ENCODE assay signal across 12 cellular contexts in the genomic region with DNA sequence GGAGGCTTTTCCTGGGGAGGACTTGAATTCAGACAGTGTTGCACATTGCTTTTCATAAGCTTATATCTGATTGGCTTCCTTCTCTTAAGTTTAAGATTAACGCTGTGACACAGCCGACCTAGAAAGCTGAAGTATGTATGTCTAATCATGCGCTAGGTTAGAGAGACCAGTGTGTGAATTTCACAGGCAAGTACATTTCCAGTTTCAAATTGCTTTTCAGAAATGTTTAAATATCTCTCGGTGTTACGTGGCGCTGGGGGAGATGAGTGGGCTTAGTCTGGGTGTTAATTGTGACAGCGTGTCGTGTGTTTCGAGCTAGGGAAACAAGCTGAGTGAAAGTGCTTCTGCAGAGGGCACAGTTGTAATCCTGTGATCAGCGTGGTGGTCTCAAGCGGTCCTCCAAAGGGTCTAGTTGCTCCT.
DNase-seq lines count a peak whose midpoint lies in the region; ATAC-seq and TF ChIP-seq lines count a peak whose summit lies in the region.
"Had no signal": no experiment of that assay in that cellular context is flagged by ENCODE, and none has a peak within 500 bp of the region (broad histone marks: within the 10 kb centered on the region; RNA-seq: fewer than 3 reads in every experiment).

No MANE protein-coding gene starts in this region.

- TF ChIP-seq CTCF in glutamatergic neuron (IDR thresholded peaks at IDR 0.05; ENCODE audit: partially characterized antibody, unreplicated experiment) (no peak), sigmoid colon (IDR thresholded peaks at IDR 0.05) (no peak)

- 69 to 78% methylated on average over 11 of the region's 11 CpGs for WGBS in sigmoid colon, 2 donors

- H3K27ac Mint-ChIP-seq in T-helper 17 cell (peak overlapping the region; percentile 3), glutamatergic neuron (ENCODE audit: unreplicated experiment) (peak overlapping the region; percentile 79)
- no peak overlapping the region for H3K27ac Mint-ChIP-seq in activated CD4-positive, alpha-beta T cell treated with anti-CD3 and anti-CD28 coated beads, Interleukin-2, amount 10 ng/mL, durations not matched to agents 7 days and 5 days
- no peak overlapping the region for H3K27ac Mint-ChIP-seq in CD8-positive, alpha-beta memory T cell
- H3K27ac Mint-ChIP-seq: activated naive CD4-positive, alpha-beta T cell treated with anti-CD3 and anti-CD28 coated beads, Interleukin-2, amount 10 ng/mL, durations not matched to agents 7 days and 5 days; memory B cell had no signal

- no peak for TF ChIP-seq POLR2A in sigmoid colon (IDR thresholded peaks at IDR 0.05)

- H3K36me3 ChIP-seq in sigmoid colon, result no peaks in the 10 kb centered on the region
- no peaks in the 10 kb centered on the region for H3K36me3 ChIP-seq in CD8-positive, alpha-beta memory T cell (ENCODE audit: insufficient read depth, low read length)

- H3K27ac ChIP-seq in sigmoid colon, result peak overlapping the region; percentile 79 to 86 (median 82)
- H3K27ac ChIP-seq in CD8-positive, alpha-beta memory T cell (ENCODE audit: low read depth, low read length), result no peak overlapping the region

- H3K27me3 Mint-ChIP-seq in T-helper 17 cell (peaks cover 50% of the 10 kb centered on the region), glutamatergic neuron (ENCODE audit: unreplicated experiment) (peaks cover 3% of the 10 kb centered on the region)
- H3K27me3 Mint-ChIP-seq in activated CD4-positive, alpha-beta T cell treated with anti-CD3 and anti-CD28 coated beads, Interleukin-2, amount 10 ng/mL, durations not matched to agents 7 days and 5 days, result peaks cover 31% of the 10 kb centered on the region
- peaks cover 20 to 49% of the 10 kb centered on the region in 2 donors for H3K27me3 Mint-ChIP-seq in CD8-positive, alpha-beta memory T cell

- peaks cover 0 to 43% (median 36%) of the 10 kb centered on the region in 4 donors for H3K4me1 ChIP-seq in sigmoid colon
- no peaks in the 10 kb centered on the region for H3K4me1 ChIP-seq in CD8-positive, alpha-beta memory T cell (ENCODE audit: insufficient read depth, low read length)

- POLR2A ChIA-PET in activated CD4-positive, alpha-beta T cell treated with anti-CD3 and anti-CD28 coated beads, Interleukin-2, amount 10 ng/mL, durations not matched to agents 7 days and 5 days (lab: Charles Lee), result no interaction called here
- POLR2A ChIA-PET in CD8-positive, alpha-beta memory T cell (lab: Charles Lee), result no interaction called here

- H3K36me3 Mint-ChIP-seq in T-helper 17 cell (ENCODE audit: low read depth), result peaks cover 3% of the 10 kb centered on the region
- H3K36me3 Mint-ChIP-seq in glutamatergic neuron (ENCODE audit: unreplicated experiment), result no peaks in the 10 kb centered on the region
- H3K36me3 Mint-ChIP-seq in activated CD4-positive, alpha-beta T cell treated with anti-CD3 and anti-CD28 coated beads, Interleukin-2, amount 10 ng/mL, durations not matched to agents 7 days and 5 days (ENCODE audit: low read depth), result no peaks in the 10 kb centered on the region
- H3K36me3 Mint-ChIP-seq in CD8-positive, alpha-beta memory T cell, result no peaks in the 10 kb centered on the region
- H3K36me3 Mint-ChIP-seq: activated naive CD4-positive, alpha-beta T cell treated with anti-CD3 and anti-CD28 coated beads, Interleukin-2, amount 10 ng/mL, durations not matched to agents 7 days and 5 days; memory B cell had no signal

- CTCF ChIA-PET in activated CD4-positive, alpha-beta T cell treated with anti-CD3 and anti-CD28 coated beads, Interleukin-2, amount 10 ng/mL, durations not matched to agents 7 days and 5 days (lab: Charles Lee), result interaction anchor here (1.6 kb wide), 1 partner anchor 18 kb away, joined by 5 read pairs; no protein-coding TSS in a partner anchor
- CTCF ChIA-PET in CD8-positive, alpha-beta memory T cell (lab: Charles Lee), result no interaction called here

- no peak for TF ChIP-seq EP300 in sigmoid colon (IDR thresholded peaks at IDR 0.05)

- no peaks in the 10 kb centered on the region for H3K27me3 ChIP-seq in sigmoid colon
- H3K27me3 ChIP-seq in CD8-positive, alpha-beta memory T cell (ENCODE audit: insufficient read depth, low read length, poor library complexity, severe bottlenecking), result peaks cover 14% of the 10 kb centered on the region

- no peak overlapping the region for H3K4me3 Mint-ChIP-seq in T-helper 17 cell
- H3K4me3 Mint-ChIP-seq in glutamatergic neuron (ENCODE audit: unreplicated experiment), result peak overlapping the region; percentile 58
- no peak overlapping the region for H3K4me3 Mint-ChIP-seq in activated CD4-positive, alpha-beta T cell treated with anti-CD3 and anti-CD28 coated beads, Interleukin-2, amount 10 ng/mL, durations not matched to agents 7 days and 5 days
- no peak overlapping the region for H3K4me3 Mint-ChIP-seq in CD8-positive, alpha-beta memory T cell
- H3K4me3 Mint-ChIP-seq: activated naive CD4-positive, alpha-beta T cell treated with anti-CD3 and anti-CD28 coated beads, Interleukin-2, amount 10 ng/mL, durations not matched to agents 7 days and 5 days; memory B cell had no signal

- H3K9me3 ChIP-seq in T-helper 17 cell (ENCODE audit: control insufficient read depth, low read length, poor library complexity, severe bottlenecking) (no peaks in the 10 kb centered on the region), sigmoid colon (no peaks in the 10 kb centered on the region)
- no peaks in the 10 kb centered on the region for H3K9me3 ChIP-seq in CD8-positive, alpha-beta memory T cell (ENCODE audit: low read length)

- H3K9me3 Mint-ChIP-seq in glutamatergic neuron (ENCODE audit: unreplicated experiment), result peaks cover 3% of the 10 kb centered on the region
- no peaks in the 10 kb centered on the region for H3K9me3 Mint-ChIP-seq in activated CD4-positive, alpha-beta T cell treated with anti-CD3 and anti-CD28 coated beads, Interleukin-2, amount 10 ng/mL, durations not matched to agents 7 days and 5 days
- H3K9me3 Mint-ChIP-seq in CD8-positive, alpha-beta memory T cell, result no peaks in the 10 kb centered on the region
- H3K9me3 Mint-ChIP-seq: activated naive CD4-positive, alpha-beta T cell treated with anti-CD3 and anti-CD28 coated beads, Interleukin-2, amount 10 ng/mL, durations not matched to agents 7 days and 5 days; memory B cell had no signal

- intact Hi-C loops in sigmoid colon (cut with DNase I), result no loop called here

- ATAC-seq in GM18861 (IDR thresholded peaks at IDR 0.05; ENCODE audit: unreplicated experiment) (peak; percentile 42), T-helper 17 cell (no peak), GM19023 (IDR thresholded peaks at IDR 0.05; ENCODE audit: unreplicated experiment) (no peak)

- H3K4me1 Mint-ChIP-seq in T-helper 17 cell (peaks cover 5% of the 10 kb centered on the region), glutamatergic neuron (ENCODE audit: low read depth, unreplicated experiment) (peaks cover 26% of the 10 kb centered on the region)
- H3K4me1 Mint-ChIP-seq in activated CD4-positive, alpha-beta T cell treated with anti-CD3 and anti-CD28 coated beads, Interleukin-2, amount 10 ng/mL, durations not matched to agents 7 days and 5 days, result no peaks in the 10 kb centered on the region
- peaks cover 0 to 4% (median 0%) of the 10 kb centered on the region in 3 donors for H3K4me1 Mint-ChIP-seq in CD8-positive, alpha-beta memory T cell
- H3K4me1 Mint-ChIP-seq: activated naive CD4-positive, alpha-beta T cell treated with anti-CD3 and anti-CD28 coated beads, Interleukin-2, amount 10 ng/mL, durations not matched to agents 7 days and 5 days had no signal

- peak overlapping the region; percentile 37 to 49 (median 48) for H3K4me3 ChIP-seq in sigmoid colon
- no peak overlapping the region for H3K4me3 ChIP-seq in CD8-positive, alpha-beta memory T cell (ENCODE audit: low read length)

- DNase-seq in T-helper 17 cell (no peak), glutamatergic neuron (no peak), sigmoid colon (no peak), 8988T (no peak)
- DNase-seq in activated CD4-positive, alpha-beta T cell treated with anti-CD3 and anti-CD28 coated beads, Interleukin-2, amount 10 ng/mL, durations not matched to agents 7 days and 5 days, result no peak
- DNase-seq in CD8-positive, alpha-beta memory T cell, result no peak
- DNase-seq: activated naive CD4-positive, alpha-beta T cell treated with anti-CD3 and anti-CD28 coated beads, Interleukin-2, amount 10 ng/mL, durations not matched to agents 7 days and 5 days; NCI-H1092; stimulated activated naive CD4-positive, alpha-beta T cell had no signal

Comparison
In these comparisons a context has a peak if more than half of its experiments do, and no peak if none do; other contexts are left out.
1. H3K27ac Mint-ChIP-seq: peak in T-helper 17 cell (single experiment) and glutamatergic neuron (single experiment); none in activated CD4-positive, alpha-beta T cell treated with anti-CD3 and anti-CD28 coated beads, Interleukin-2, amount 10 ng/mL, durations not matched to agents 7 days and 5 days (single experiment) and CD8-positive, alpha-beta memory T cell (0 of 8).